Comparison of ENCODE assay signal across 13 cellular contexts in genomic region chr2:7010376-7010775, GRCh38.
DNase-seq lines count a peak whose midpoint lies in the region; ATAC-seq and TF ChIP-seq lines count a peak whose summit lies in the region.
"Had no signal": no experiment of that assay in that cellular context is flagged by ENCODE, and none has a peak within 500 bp of the region (broad histone marks: within the 10 kb centered on the region; RNA-seq: fewer than 3 reads in every experiment).

No MANE protein-coding gene starts in this region.

- DNase-seq in M059J (ENCODE audit: low read depth) = peak; percentile 87
- DNase-seq in mammary epithelial cell = peak; percentile 29
- no peak for DNase-seq in activated CD4-positive, alpha-beta T cell treated with anti-CD3 and anti-CD28 coated beads, Interleukin-2, amount 10 ng/mL, durations not matched to agents 24 days and 14 days
- no peak for DNase-seq in globus pallidus (ENCODE audit: low spot score)
- DNase-seq: activated naive CD4-positive, alpha-beta T cell treated with Interleukin-2 at 50 U/mL for 16 hours; erythroblast; NCI-H1436; stimulated activated naive CD4-positive, alpha-beta T cell had no signal

- H3K36me3 ChIP-seq in mammary epithelial cell (ENCODE audit: insufficient read depth, low read length) (no peaks in the 10 kb centered on the region), muscle layer of duodenum (ENCODE audit: control insufficient read depth in 1 of 2, insufficient read depth in 2 of 2, low read length in 2 of 2) (peaks cover 0 to 5% of the 10 kb centered on the region in 2 donors)

- peaks cover 24% of the 10 kb centered on the region for H3K4me1 Mint-ChIP-seq in activated CD4-positive, alpha-beta T cell treated with anti-CD3 and anti-CD28 coated beads, Interleukin-2, amount 10 ng/mL, durations not matched to agents 24 days and 14 days

- no peaks in the 10 kb centered on the region for H3K79me2 ChIP-seq in mammary epithelial cell (ENCODE audit: insufficient read depth, low read length)

- H3K9me3 Mint-ChIP-seq in activated CD4-positive, alpha-beta T cell treated with anti-CD3 and anti-CD28 coated beads, Interleukin-2, amount 10 ng/mL, durations not matched to agents 24 days and 14 days = no peaks in the 10 kb centered on the region

- no peak overlapping the region for H3K4me3 Mint-ChIP-seq in activated CD4-positive, alpha-beta T cell treated with anti-CD3 and anti-CD28 coated beads, Interleukin-2, amount 10 ng/mL, durations not matched to agents 24 days and 14 days

- CTCF ChIA-PET in mammary epithelial cell (lab: Charles Lee; ENCODE audit: low non-redundant PET) = no interaction called here

- H3K9me3 ChIP-seq in mammary epithelial cell (replicated peaks; ENCODE audit: insufficient read depth, low read length) (no peaks in the 10 kb centered on the region), muscle layer of duodenum (ENCODE audit: control insufficient read depth in 1 of 2, low read length in 2 of 2) (no peaks in the 10 kb centered on the region)

- no peaks in the 10 kb centered on the region for H3K27me3 Mint-ChIP-seq in activated CD4-positive, alpha-beta T cell treated with anti-CD3 and anti-CD28 coated beads, Interleukin-2, amount 10 ng/mL, durations not matched to agents 24 days and 14 days

- no peak for TF ChIP-seq CTCF in mammary epithelial cell (conservative IDR thresholded peaks at IDR 0.05 in 1 of 2, IDR thresholded peaks at IDR 0.05 in 1 of 2; ENCODE audit: extremely low read depth in 1 of 2, insufficient read depth in 1 of 2, low read depth in 1 of 2, low read length in 2 of 2)

- dilution Hi-C loops in mammary epithelial cell (cut with HindIII; ENCODE audit: low sequenced_read_pairs) = no loop called here

- H3K36me3 Mint-ChIP-seq in activated CD4-positive, alpha-beta T cell treated with anti-CD3 and anti-CD28 coated beads, Interleukin-2, amount 10 ng/mL, durations not matched to agents 24 days and 14 days (ENCODE audit: low read depth) = peaks cover 11% of the 10 kb centered on the region

- in situ Hi-C loops in mammary epithelial cell (cut with MboI; ENCODE audit: low sequenced_read_pairs in 2 of 2) = no loop called here

- H4K20me1 ChIP-seq in mammary epithelial cell (ENCODE audit: insufficient read depth, low read length) = no peaks in the 10 kb centered on the region

- no peak overlapping the region for H3K4me2 ChIP-seq in mammary epithelial cell (ENCODE audit: insufficient read depth, low read depth, low read length)

- no peak overlapping the region for H3K27ac Mint-ChIP-seq in activated CD4-positive, alpha-beta T cell treated with anti-CD3 and anti-CD28 coated beads, Interleukin-2, amount 10 ng/mL, durations not matched to agents 24 days and 14 days

- WGBS in mammary epithelial cell (ENCODE audit: low coverage, missing lambda C conversion rate) = 37% methylated on average over 7 of the region's 8 CpGs

- no peak overlapping the region for H2AFZ ChIP-seq in mammary epithelial cell (ENCODE audit: low read depth, low read length)

- intact Hi-C loops in mammary epithelial cell (cut with micrococcal nuclease) = no loop called here
- intact Hi-C loops in activated CD4-positive, alpha-beta T cell treated with anti-CD3 and anti-CD28 coated beads, Interleukin-2, amount 10 ng/mL, durations not matched to agents 24 days and 14 days (cut with micrococcal nuclease) = loop anchor here (5.0 to 10.0 kb wide), 2 partner anchors 93 to 186 kb away; partner anchors contain the start of gene RNF144A

- BruUV-seq in mammary epithelial cell (replicated peaks; lab: Mats Ljungman, UMichigan) = no TSS peak

- H3K27me3 ChIP-seq in mammary epithelial cell (ENCODE audit: insufficient read depth, low read length) (no peaks in the 10 kb centered on the region), muscle layer of duodenum (ENCODE audit: low read depth, low read length) (no peaks in the 10 kb centered on the region)

- ATAC-seq in HG02642 (IDR thresholded peaks at IDR 0.05; ENCODE audit: poor library complexity, unreplicated experiment) = no peak
- ATAC-seq in HG03097 (IDR thresholded peaks at IDR 0.05; ENCODE audit: low FRiP score, unreplicated experiment) = no peak

- H3K9ac ChIP-seq in mammary epithelial cell (ENCODE audit: insufficient read depth, low read length) = no peak overlapping the region

- H3K4me1 ChIP-seq in mammary epithelial cell (ENCODE audit: insufficient read depth, low read length) (peaks cover 8% of the 10 kb centered on the region), muscle layer of duodenum (ENCODE audit: control insufficient read depth in 1 of 2, insufficient read depth in 2 of 2, low read length in 2 of 2) (peaks cover 0 to 37% of the 10 kb centered on the region in 2 donors)

- H3K4me3 ChIP-seq in mammary epithelial cell (replicated peaks in 1 of 3; ENCODE audit: insufficient read depth in 1 of 3, low read depth in 2 of 3, low read length in 3 of 3) (no peak overlapping the region), muscle layer of duodenum (ENCODE audit: low read depth in 1 of 2, low read length in 2 of 2) (no peak overlapping the region)
- H3K4me3 ChIP-seq: lung had no signal

- no peak overlapping the region for H3K27ac ChIP-seq in mammary epithelial cell (ENCODE audit: insufficient read depth, low read depth, low read length)
- H3K27ac ChIP-seq in muscle layer of duodenum (ENCODE audit: low read length) = peak overlapping the region; percentile 68
- H3K27ac ChIP-seq in temporal lobe (ENCODE audit: low read depth, low read length) = peak overlapping the region; percentile 77

Comparison
In these comparisons a context has a peak if more than half of its experiments do, and no peak if none do; other contexts are left out.
1. DNase-seq: peak in M059J (single experiment) and mammary epithelial cell (single experiment); none in activated CD4-positive, alpha-beta T cell treated with anti-CD3 and anti-CD28 coated beads, Interleukin-2, amount 10 ng/mL, durations not matched to agents 24 days and 14 days (single experiment) and globus pallidus (single experiment).